Comparison of ENCODE assay signal across 1 cellular context in the genomic region with DNA sequence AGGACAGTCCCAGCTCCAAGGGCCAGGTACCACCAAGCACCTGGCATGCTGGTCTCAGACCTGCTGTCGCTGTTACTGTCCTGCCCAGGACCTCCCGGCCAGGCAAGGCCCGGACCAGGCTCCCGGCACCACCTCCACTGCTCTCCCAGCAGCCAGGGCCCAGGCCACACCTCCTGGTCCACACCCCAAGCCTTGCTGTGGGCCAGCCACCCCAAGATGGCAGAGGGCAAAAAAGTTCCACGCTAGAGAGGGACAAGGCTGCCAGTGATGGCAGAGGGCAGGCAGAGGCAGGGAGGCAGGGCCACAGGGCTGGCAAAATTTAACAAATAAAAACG.
TF ChIP-seq lines count a peak whose summit lies in the region.

No MANE protein-coding gene starts in this region.

TF ChIP-seq in SK-N-SH, 30 proteins besides CTCF, POLR2A, EP300 and RAD21:
- TF ChIP-seq, protein P1, sequence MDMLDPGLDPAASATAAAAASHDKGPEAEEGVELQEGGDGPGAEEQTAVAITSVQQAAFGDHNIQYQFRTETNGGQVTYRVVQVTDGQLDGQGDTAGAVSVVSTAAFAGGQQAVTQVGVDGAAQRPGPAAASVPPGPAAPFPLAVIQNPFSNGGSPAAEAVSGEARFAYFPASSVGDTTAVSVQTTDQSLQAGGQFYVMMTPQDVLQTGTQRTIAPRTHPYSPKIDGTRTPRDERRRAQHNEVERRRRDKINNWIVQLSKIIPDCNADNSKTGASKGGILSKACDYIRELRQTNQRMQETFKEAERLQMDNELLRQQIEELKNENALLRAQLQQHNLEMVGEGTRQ (IDR thresholded peaks at IDR 0.05; ENCODE audit: borderline replicate concordance, low read depth, low read length) = no peak
- no peak for TF ChIP-seq TEAD4 (IDR thresholded peaks at IDR 0.05; ENCODE audit: borderline replicate concordance, insufficient read depth)
- TF ChIP-seq JUND (IDR thresholded peaks at IDR 0.05) = no peak
- no peak for TF ChIP-seq NFIC (IDR thresholded peaks at IDR 0.05; ENCODE audit: borderline replicate concordance)
- TF ChIP-seq PBX3 (IDR thresholded peaks at IDR 0.05) = no peak
- no peak for TF ChIP-seq MXI1 (IDR thresholded peaks at IDR 0.05; ENCODE audit: low read depth, low read length)
- TF ChIP-seq FOXJ3 (CRISPR knock-in tag; IDR thresholded peaks at IDR 0.05) = no peak
- TF ChIP-seq IRF3 (IDR thresholded peaks at IDR 0.05; ENCODE audit: low read depth, low read length) = no peak
- no peak for TF ChIP-seq FOXM1 (IDR thresholded peaks at IDR 0.05; ENCODE audit: low read depth)
- TF ChIP-seq MEF2A (IDR thresholded peaks at IDR 0.05; ENCODE audit: borderline replicate concordance, low read depth) = no peak
- TF ChIP-seq, protein P2, sequence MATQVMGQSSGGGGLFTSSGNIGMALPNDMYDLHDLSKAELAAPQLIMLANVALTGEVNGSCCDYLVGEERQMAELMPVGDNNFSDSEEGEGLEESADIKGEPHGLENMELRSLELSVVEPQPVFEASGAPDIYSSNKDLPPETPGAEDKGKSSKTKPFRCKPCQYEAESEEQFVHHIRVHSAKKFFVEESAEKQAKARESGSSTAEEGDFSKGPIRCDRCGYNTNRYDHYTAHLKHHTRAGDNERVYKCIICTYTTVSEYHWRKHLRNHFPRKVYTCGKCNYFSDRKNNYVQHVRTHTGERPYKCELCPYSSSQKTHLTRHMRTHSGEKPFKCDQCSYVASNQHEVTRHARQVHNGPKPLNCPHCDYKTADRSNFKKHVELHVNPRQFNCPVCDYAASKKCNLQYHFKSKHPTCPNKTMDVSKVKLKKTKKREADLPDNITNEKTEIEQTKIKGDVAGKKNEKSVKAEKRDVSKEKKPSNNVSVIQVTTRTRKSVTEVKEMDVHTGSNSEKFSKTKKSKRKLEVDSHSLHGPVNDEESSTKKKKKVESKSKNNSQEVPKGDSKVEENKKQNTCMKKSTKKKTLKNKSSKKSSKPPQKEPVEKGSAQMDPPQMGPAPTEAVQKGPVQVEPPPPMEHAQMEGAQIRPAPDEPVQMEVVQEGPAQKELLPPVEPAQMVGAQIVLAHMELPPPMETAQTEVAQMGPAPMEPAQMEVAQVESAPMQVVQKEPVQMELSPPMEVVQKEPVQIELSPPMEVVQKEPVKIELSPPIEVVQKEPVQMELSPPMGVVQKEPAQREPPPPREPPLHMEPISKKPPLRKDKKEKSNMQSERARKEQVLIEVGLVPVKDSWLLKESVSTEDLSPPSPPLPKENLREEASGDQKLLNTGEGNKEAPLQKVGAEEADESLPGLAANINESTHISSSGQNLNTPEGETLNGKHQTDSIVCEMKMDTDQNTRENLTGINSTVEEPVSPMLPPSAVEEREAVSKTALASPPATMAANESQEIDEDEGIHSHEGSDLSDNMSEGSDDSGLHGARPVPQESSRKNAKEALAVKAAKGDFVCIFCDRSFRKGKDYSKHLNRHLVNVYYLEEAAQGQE (IDR thresholded peaks at IDR 0.05; ENCODE audit: low read depth, low read length) = no peak
- no peak for TF ChIP-seq YY1 (IDR thresholded peaks at IDR 0.05; ENCODE audit: low read depth)
- TF ChIP-seq, protein P3, sequence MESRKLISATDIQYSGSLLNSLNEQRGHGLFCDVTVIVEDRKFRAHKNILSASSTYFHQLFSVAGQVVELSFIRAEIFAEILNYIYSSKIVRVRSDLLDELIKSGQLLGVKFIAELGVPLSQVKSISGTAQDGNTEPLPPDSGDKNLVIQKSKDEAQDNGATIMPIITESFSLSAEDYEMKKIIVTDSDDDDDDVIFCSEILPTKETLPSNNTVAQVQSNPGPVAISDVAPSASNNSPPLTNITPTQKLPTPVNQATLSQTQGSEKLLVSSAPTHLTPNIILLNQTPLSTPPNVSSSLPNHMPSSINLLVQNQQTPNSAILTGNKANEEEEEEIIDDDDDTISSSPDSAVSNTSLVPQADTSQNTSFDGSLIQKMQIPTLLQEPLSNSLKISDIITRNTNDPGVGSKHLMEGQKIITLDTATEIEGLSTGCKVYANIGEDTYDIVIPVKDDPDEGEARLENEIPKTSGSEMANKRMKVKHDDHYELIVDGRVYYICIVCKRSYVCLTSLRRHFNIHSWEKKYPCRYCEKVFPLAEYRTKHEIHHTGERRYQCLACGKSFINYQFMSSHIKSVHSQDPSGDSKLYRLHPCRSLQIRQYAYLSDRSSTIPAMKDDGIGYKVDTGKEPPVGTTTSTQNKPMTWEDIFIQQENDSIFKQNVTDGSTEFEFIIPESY (IDR thresholded peaks at IDR 0.05; ENCODE audit: borderline replicate concordance, low read depth) = no peak
- TF ChIP-seq NRF1 (IDR thresholded peaks at IDR 0.05; ENCODE audit: low read depth, low read length) = no peak
- TF ChIP-seq CHD2 (IDR thresholded peaks at IDR 0.05; ENCODE audit: low read length, partially characterized antibody) = no peak
- TF ChIP-seq TCF12 (IDR thresholded peaks at IDR 0.05) = no peak
- TF ChIP-seq SMC3 (IDR thresholded peaks at IDR 0.05; ENCODE audit: low read depth, low read length) = no peak
- TF ChIP-seq GABPA (IDR thresholded peaks at IDR 0.05; ENCODE audit: low read depth) = no peak
TF ChIP-seq in SK-N-SH: peak in this region for 0.
